8 cellular contexts compared by ENCODE assay signal in the genomic region with DNA sequence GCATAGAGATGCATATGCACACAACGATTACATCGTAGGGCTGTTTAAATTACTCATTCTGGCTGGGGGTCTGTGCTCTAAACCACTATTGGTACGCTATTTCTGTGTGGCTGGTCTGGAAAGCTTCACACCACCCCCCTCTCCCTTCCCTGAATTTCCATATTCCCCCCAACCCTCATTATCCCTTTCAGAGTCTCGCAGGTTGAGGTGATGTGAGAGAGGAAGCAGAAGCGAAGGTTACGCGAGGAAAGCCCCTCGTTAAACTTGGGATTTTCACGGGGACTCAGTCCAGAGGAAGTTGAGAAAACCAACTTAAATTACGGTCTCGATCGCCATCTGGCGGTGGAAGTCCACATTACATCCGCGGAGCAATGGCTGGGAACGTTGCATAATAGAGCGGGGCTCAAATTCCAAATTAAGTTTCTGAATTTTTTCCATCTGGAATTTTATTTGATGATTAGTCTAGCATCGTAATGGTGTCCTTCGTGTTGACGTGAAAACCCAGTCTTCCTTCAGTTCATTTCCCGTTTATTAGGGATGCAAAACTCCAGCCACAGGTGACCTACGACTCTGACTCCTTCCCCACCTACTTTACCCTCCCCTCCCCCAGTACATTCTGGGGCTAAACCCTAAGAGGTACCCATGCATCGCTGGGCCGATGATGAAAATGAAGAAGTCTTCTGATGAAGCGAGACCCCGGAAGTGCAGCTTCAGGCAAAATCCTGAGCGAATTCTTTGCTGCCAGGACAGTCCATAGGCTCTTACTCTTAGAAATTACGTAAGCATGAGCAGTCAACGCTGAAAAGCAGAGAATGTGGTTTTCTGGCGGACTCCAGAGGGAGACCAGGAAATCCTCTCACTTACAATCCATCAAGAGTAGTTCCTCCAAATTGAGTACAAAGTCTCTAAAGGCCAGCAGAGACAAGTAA. TPM values are rescaled to one million over a fixed set of nuclear protein-coding genes. Genes with fewer than 3 reads are reported as not detected.
DNase-seq lines count a peak whose midpoint lies in the region; ATAC-seq and TF ChIP-seq lines count a peak whose summit lies in the region.

No MANE protein-coding gene starts in this region.

- WGBS in hepatocyte (ENCODE audit: low lambda C conversion rate, missing lambda C conversion rate) = 17% methylated on average over 30 of the region's 30 CpGs

- intact Hi-C loops in ascending aorta (cut with DNase I) = loop anchor here (1.0 to 10.0 kb wide), 2 partner anchors 382 to 552 kb away; no protein-coding TSS in a partner anchor

- H3K4me1 ChIP-seq in ascending aorta (no peaks in the 10 kb centered on the region), hepatocyte (ENCODE audit: insufficient read depth) (no peaks in the 10 kb centered on the region)

- H3K4me3 ChIP-seq in ascending aorta (peak overlapping the region; percentile 19 to 45), hepatocyte (peak overlapping the region; percentile 22), retinal pigment epithelial cell (ENCODE audit: low read length) (peak overlapping the region; percentile 21)

- H3K27ac ChIP-seq in ascending aorta (no peak overlapping the region), hepatocyte (no peak overlapping the region)

- DNase-seq in ELR (ENCODE audit: low read depth) = peak; percentile 75
- peak; percentile 44 for DNase-seq in LHCN-M2 (ENCODE audit: low read depth)
- peak; percentile 34 for DNase-seq in T-helper 22 cell (ENCODE audit: low read depth)
- DNase-seq in ascending aorta (ENCODE audit: low spot score in 2 of 2) = peak in 1 of 2 donors; percentile 86
- DNase-seq in hepatocyte (ENCODE audit: low spot score) = peak; percentile 81
- DNase-seq in retinal pigment epithelial cell (ENCODE audit: low read depth) = no peak
- DNase-seq in NCI-H1048 (lab: John Stamatoyannopoulos, UW) = no peak

- H3K79me2 ChIP-seq in hepatocyte = no peaks in the 10 kb centered on the region

- H2AFZ ChIP-seq in hepatocyte = peak overlapping the region; percentile 58

- H3K9me3 ChIP-seq in ascending aorta (no peaks in the 10 kb centered on the region), hepatocyte (ENCODE audit: low read depth) (no peaks in the 10 kb centered on the region)

- peak overlapping the region; percentile 78 for H3K4me2 ChIP-seq in hepatocyte

- H3K9me2 ChIP-seq in hepatocyte (replicated peaks; ENCODE audit: insufficient read depth) = no peaks in the 10 kb centered on the region

- H4K20me1 ChIP-seq in hepatocyte (ENCODE audit: insufficient read depth, poor library complexity, severe bottlenecking) = no peaks in the 10 kb centered on the region

- H3K36me3 ChIP-seq in ascending aorta (no peaks in the 10 kb centered on the region), hepatocyte (replicated peaks; ENCODE audit: insufficient read depth, low read depth) (no peaks in the 10 kb centered on the region)

- TF ChIP-seq CTCF in ascending aorta (IDR thresholded peaks at IDR 0.05) (peak; percentile 80 to 89 (median 88)), hepatocyte (IDR thresholded peaks at IDR 0.05; ENCODE audit: poor library complexity) (peak; percentile 91), retinal pigment epithelial cell (conservative IDR thresholded peaks at IDR 0.05; ENCODE audit: low read depth, low read length) (peak; percentile 78)

- peaks cover 4% of the 10 kb centered on the region for H3K27me3 ChIP-seq in ascending aorta
- peaks cover 42% of the 10 kb centered on the region for H3K27me3 ChIP-seq in hepatocyte

- ATAC-seq in HG03039 (IDR thresholded peaks at IDR 0.05; ENCODE audit: unreplicated experiment) = no peak

RNA-seq across cellular contexts. Expression of gene HLA-DOB, which starts 19.7 kb away (rescaled TPM):
- total RNA-seq in LHCN-M2 (2014; rRNA removed) = not detected in 2 replicates
- polyA plus RNA-seq in LHCN-M2 (2012) = not detected
- not detected for total RNA-seq in ascending aorta
- not detected in 2 replicates for total RNA-seq in hepatocyte
- 0.94 TPM in 1 of 2 replicates, not detected in the other for polyA plus RNA-seq in hepatocyte

RNA-seq across cellular contexts. Expression of gene HLA-DQB2, which starts 33.8 kb away (rescaled TPM):
- total RNA-seq in LHCN-M2 (2014; rRNA removed) = not detected in 2 replicates
- polyA plus RNA-seq in LHCN-M2 (2012) = not detected
- total RNA-seq in ascending aorta = 0.53 TPM
- total RNA-seq in hepatocyte = not detected in 2 replicates
- polyA plus RNA-seq in hepatocyte = not detected in 2 replicates

RNA-seq across cellular contexts. Expression of gene TAP2, which starts 41.4 kb away (rescaled TPM):
- total RNA-seq in LHCN-M2 (2014; rRNA removed) (6.1 and 6.7 TPM in 2 replicates), ascending aorta (26.7 TPM), hepatocyte (5.9 and 11.7 TPM in 2 replicates)
- 20.9 TPM for polyA plus RNA-seq in LHCN-M2 (2012)
- 1.2 and 1.7 TPM in 2 replicates for polyA plus RNA-seq in hepatocyte

RNA-seq across cellular contexts. Expression of gene PSMB8, which starts 46.7 kb away (rescaled TPM):
- 39.8 and 55.6 TPM in 2 replicates for total RNA-seq in LHCN-M2 (2014; rRNA removed)
- polyA plus RNA-seq in LHCN-M2 (2012) = 63.2 TPM
- total RNA-seq in ascending aorta = 18.4 TPM
- total RNA-seq in hepatocyte = 19.1 and 25.7 TPM in 2 replicates
- polyA plus RNA-seq in hepatocyte = 18.6 and 36.7 TPM in 2 replicates

RNA-seq across cellular contexts. Expression of gene HLA-DQA2, which starts 55.9 kb away (rescaled TPM):
- total RNA-seq in LHCN-M2 (2014; rRNA removed) = not detected in 2 replicates
- not detected for polyA plus RNA-seq in LHCN-M2 (2012)
- total RNA-seq in ascending aorta = 2.2 TPM
- not detected in 2 replicates for total RNA-seq in hepatocyte
- polyA plus RNA-seq in hepatocyte = not detected in 2 replicates

Comparison
In these comparisons a context has a peak if more than half of its experiments do, and no peak if none do; other contexts are left out.
1. DNase-seq: peak in ELR (single experiment), LHCN-M2 (single experiment), T-helper 22 cell (single experiment) and hepatocyte (single experiment); none in retinal pigment epithelial cell (single experiment) and NCI-H1048 (single experiment).
2. Peak in every context shown above with its lines, with median percentiles within 50 percentile points of each other: H3K4me3 ChIP-seq and CTCF ChIP-seq.